ENCODE assay signal across 8 cellular contexts in genomic region chr19:40420766-40421467, GRCh38. TPM values are rescaled to one million over a fixed set of nuclear protein-coding genes. Genes with fewer than 3 reads are reported as not detected.
DNase-seq lines count a peak whose midpoint lies in the region; ATAC-seq, FAIRE-seq and TF ChIP-seq lines count a peak whose summit lies in the region.

No MANE protein-coding gene starts in this region.

- peaks cover 28% of the 10 kb centered on the region for H3K79me2 ChIP-seq in keratinocyte (ENCODE audit: control insufficient read depth, insufficient read depth, low read length)

- H3K27me3 ChIP-seq in keratinocyte (ENCODE audit: control insufficient read depth, extremely low read depth, insufficient read depth, low read length): no peaks in the 10 kb centered on the region

- H4K20me1 ChIP-seq in keratinocyte (ENCODE audit: control insufficient read depth, extremely low read depth, insufficient read depth, low read length): no peaks in the 10 kb centered on the region

- peaks cover 0 to 6% of the 10 kb centered on the region in 2 experiments for H3K36me3 ChIP-seq in keratinocyte (ENCODE audit: control insufficient read depth in 2 of 2, extremely low read depth in 1 of 2, insufficient read depth in 2 of 2, low read length in 2 of 2)

- H3K4me2 ChIP-seq in keratinocyte (ENCODE audit: control insufficient read depth, extremely low read depth, insufficient read depth, low read depth, low read length): peak overlapping the region; percentile 96

- peak overlapping the region; percentile 86 for H3K9ac ChIP-seq in keratinocyte (ENCODE audit: control insufficient read depth, extremely low read depth, insufficient read depth, low read length)

- peak overlapping the region; percentile 85 for H2AFZ ChIP-seq in keratinocyte (ENCODE audit: control insufficient read depth, low read length)

- peaks cover 10% of the 10 kb centered on the region for H3K4me1 ChIP-seq in keratinocyte (ENCODE audit: control insufficient read depth, extremely low read depth, insufficient read depth, low read length)

- FAIRE-seq in keratinocyte (lab: Jason Lieb, UNC): no peak

- peak; percentile 75 to 99 (median 80) for TF ChIP-seq CTCF in keratinocyte (optimal IDR thresholded peaks at IDR 0.05 in 1 of 3, IDR thresholded peaks at IDR 0.05 in 1 of 3, conservative IDR thresholded peaks at IDR 0.05 in 1 of 3; ENCODE audit: extremely low read depth in 1 of 3, insufficient read depth in 2 of 3, low read length in 3 of 3)

- H3K9me1 ChIP-seq in keratinocyte (ENCODE audit: control insufficient read depth, extremely low read depth, insufficient read depth, low read length): no peaks in the 10 kb centered on the region

- dilution Hi-C loops in keratinocyte (cut with MboI; ENCODE audit: extremely low pct_ligation_motif_present, low sequenced_read_pairs): no loop called here

- ATAC-seq in HG02852 (IDR thresholded peaks at IDR 0.05; ENCODE audit: unreplicated experiment): peak; percentile 42
- ATAC-seq in HG03342 (IDR thresholded peaks at IDR 0.05; ENCODE audit: unreplicated experiment): no peak

- H3K9me3 ChIP-seq in keratinocyte (ENCODE audit: control insufficient read depth, low read depth, low read length): no peaks in the 10 kb centered on the region

- H3K4me3 ChIP-seq in keratinocyte (ENCODE audit: control insufficient read depth in 2 of 3, extremely low read depth in 1 of 3, insufficient read depth in 2 of 3, low read depth in 1 of 3, low read length in 3 of 3): peak overlapping the region; percentile 46 to 77 (median 75)

- DNase-seq in GM04504 (ENCODE audit: low read depth): peak; percentile 87
- peak; percentile 94 for DNase-seq in NCI-H2227 treated with DMSO at 0.1 percent for 48 hours (lab: John Stamatoyannopoulos, UW)
- peak; percentile 51 to 68 (median 66) for DNase-seq in activated CD4-positive, CD25-positive, alpha-beta regulatory T cell (lab: John Stamatoyannopoulos, UW)
- peak; percentile 93 for DNase-seq in cerebellar cortex (ENCODE audit: low spot score)
- DNase-seq in keratinocyte (ENCODE audit: low read depth, low spot score): no peak
- DNase-seq in stimulated activated CD4-positive, alpha-beta T cell treated with anti-CD3 and anti-CD28 coated beads, Interleukin-12 subunit alpha, Interleukin-12 subunit beta, amount 100 ng/mL, for 24 hours (ENCODE audit: low read depth in 2 of 2): peak; percentile 47 to 76

- H3K27ac ChIP-seq in keratinocyte (ENCODE audit: control insufficient read depth, insufficient read depth, low read length): peak overlapping the region; percentile 90

RNA-seq across cellular contexts. Expression of gene SERTAD1, which starts 4.9 kb away (rescaled TPM):
- polyA plus RNA-seq in keratinocyte: 9.5 to 15.4 TPM (median 10.5 TPM) in 3 replicates
- 17.5 TPM for polyA plus RNA-seq in keratinocyte (2011; ENCODE audit: low read depth)
- 7.1 and 13.0 TPM in 2 replicates for polyA plus RNA-seq in keratinocyte (2011; cell fraction: cytosol; rRNA removed)
- 8.1 and 10.9 TPM in 2 replicates for polyA plus RNA-seq in keratinocyte (2011; cell fraction: nucleus; rRNA removed)
- 10.6 and 28.6 TPM in 2 replicates for polyA plus RNA-seq in keratinocyte (2012; ENCODE audit: low replicate concordance)
- 3.8 to 6.1 TPM (median 4.4 TPM) in 3 replicates for polyA minus RNA-seq in keratinocyte
- polyA minus RNA-seq in keratinocyte (2011; cell fraction: cytosol; rRNA and poly(A)+ RNA removed): 10.0 TPM
- 3.5 and 4.0 TPM in 2 replicates for polyA minus RNA-seq in keratinocyte (2011; cell fraction: nucleus; rRNA and poly(A)+ RNA removed)

RNA-seq across cellular contexts. Expression of gene PRX, which starts 7.7 kb away (rescaled TPM):
- polyA plus RNA-seq in keratinocyte: 0.22 to 0.49 TPM (median 0.42 TPM) in 3 replicates
- 0.56 TPM for polyA plus RNA-seq in keratinocyte (2011; ENCODE audit: low read depth)
- 0.21 and 0.45 TPM in 2 replicates for polyA plus RNA-seq in keratinocyte (2011; cell fraction: cytosol; rRNA removed)
- polyA plus RNA-seq in keratinocyte (2011; cell fraction: nucleus; rRNA removed): 0.82 and 1.0 TPM in 2 replicates
- polyA plus RNA-seq in keratinocyte (2012; ENCODE audit: low replicate concordance): 0.45 and 0.90 TPM in 2 replicates
- polyA minus RNA-seq in keratinocyte: 0.13 to 0.33 TPM (median 0.32 TPM) in 3 replicates
- 0.58 TPM for polyA minus RNA-seq in keratinocyte (2011; cell fraction: cytosol; rRNA and poly(A)+ RNA removed)
- 0.32 and 0.47 TPM in 2 replicates for polyA minus RNA-seq in keratinocyte (2011; cell fraction: nucleus; rRNA and poly(A)+ RNA removed)

RNA-seq across cellular contexts. Expression of gene SERTAD3, which starts 23.2 kb away (rescaled TPM):
- 11.8 to 16.1 TPM (median 13.2 TPM) in 3 replicates for polyA plus RNA-seq in keratinocyte
- 1.1 TPM for polyA plus RNA-seq in keratinocyte (2011; ENCODE audit: low read depth)
- 9.0 and 9.9 TPM in 2 replicates for polyA plus RNA-seq in keratinocyte (2011; cell fraction: cytosol; rRNA removed)
- 11.3 and 14.8 TPM in 2 replicates for polyA plus RNA-seq in keratinocyte (2011; cell fraction: nucleus; rRNA removed)
- 11.9 and 19.4 TPM in 2 replicates for polyA plus RNA-seq in keratinocyte (2012; ENCODE audit: low replicate concordance)
- polyA minus RNA-seq in keratinocyte: 14.4 to 18.5 TPM (median 14.8 TPM) in 3 replicates
- 35.3 TPM for polyA minus RNA-seq in keratinocyte (2011; cell fraction: cytosol; rRNA and poly(A)+ RNA removed)
- 9.1 and 9.6 TPM in 2 replicates for polyA minus RNA-seq in keratinocyte (2011; cell fraction: nucleus; rRNA and poly(A)+ RNA removed)

RNA-seq across cellular contexts. Expression of gene HIPK4, which starts 30.9 kb away (rescaled TPM):
- 0.03 to 0.06 TPM in 2 of 3 replicates, not detected in the other for polyA plus RNA-seq in keratinocyte
- polyA plus RNA-seq in keratinocyte (2011; ENCODE audit: low read depth): not detected
- 0.04 and 0.06 TPM in 2 replicates for polyA plus RNA-seq in keratinocyte (2011; cell fraction: cytosol; rRNA removed)
- not detected in 2 replicates for polyA plus RNA-seq in keratinocyte (2011; cell fraction: nucleus; rRNA removed)
- polyA plus RNA-seq in keratinocyte (2012; ENCODE audit: low replicate concordance): 0.05 and 0.08 TPM in 2 replicates
- 0.07 TPM in 1 of 3 replicates, not detected in the others for polyA minus RNA-seq in keratinocyte
- not detected for polyA minus RNA-seq in keratinocyte (2011; cell fraction: cytosol; rRNA and poly(A)+ RNA removed)
- not detected in 2 replicates for polyA minus RNA-seq in keratinocyte (2011; cell fraction: nucleus; rRNA and poly(A)+ RNA removed)

RNA-seq across cellular contexts. Expression of gene BLVRB, which starts 44.6 kb away (rescaled TPM):
- polyA plus RNA-seq in keratinocyte: 48.6 to 129 TPM (median 52.5 TPM) in 3 replicates
- 26.7 TPM for polyA plus RNA-seq in keratinocyte (2011; ENCODE audit: low read depth)
- 57.0 and 105 TPM in 2 replicates for polyA plus RNA-seq in keratinocyte (2011; cell fraction: cytosol; rRNA removed)
- 39.1 and 52.7 TPM in 2 replicates for polyA plus RNA-seq in keratinocyte (2011; cell fraction: nucleus; rRNA removed)
- 75.2 and 154 TPM in 2 replicates for polyA plus RNA-seq in keratinocyte (2012; ENCODE audit: low replicate concordance)
- polyA minus RNA-seq in keratinocyte: 34.0 to 82.3 TPM (median 74.7 TPM) in 3 replicates
- 105 TPM for polyA minus RNA-seq in keratinocyte (2011; cell fraction: cytosol; rRNA and poly(A)+ RNA removed)
- polyA minus RNA-seq in keratinocyte (2011; cell fraction: nucleus; rRNA and poly(A)+ RNA removed): 15.5 and 17.0 TPM in 2 replicates
